ENCODE assay signal across 8 cellular contexts in genomic region chr1:90579212-90579802, GRCh38.
DNase-seq lines count a peak whose midpoint lies in the region; ATAC-seq and TF ChIP-seq lines count a peak whose summit lies in the region.

No MANE protein-coding gene starts in this region.

- WGBS in testis, 2 donors: 65 to 71% methylated on average over 3 of the region's 3 CpGs

- no peak overlapping the region for H3K9ac ChIP-seq in adipocyte (ENCODE audit: low read length)

- ATAC-seq in natural killer cell (peak in 1 of 3 donors; percentile 68), HG02970 (IDR thresholded peaks at IDR 0.05; ENCODE audit: low FRiP score, unreplicated experiment) (peak; percentile 64)
- no peak for ATAC-seq in natural killer cell treated with Interleukin-12 subunit alpha and Interleukin-12 subunit beta and Interleukin-15 and Interleukin-18, amount 100 ng/mL, for 72 hours

- H3K27me3 Mint-ChIP-seq in natural killer cell (ENCODE audit: low read depth in 2 of 2): peaks cover 4 to 7% of the 10 kb centered on the region in 2 donors
- peaks cover 9 to 15% of the 10 kb centered on the region in 2 donors for H3K27me3 Mint-ChIP-seq in natural killer cell treated with Interleukin-12 subunit alpha and Interleukin-12 subunit beta and Interleukin-15 and Interleukin-18, amount 100 ng/mL, for 72 hours

- no peak overlapping the region for H3K4me3 Mint-ChIP-seq in natural killer cell
- no peak overlapping the region for H3K4me3 Mint-ChIP-seq in natural killer cell treated with Interleukin-12 subunit alpha and Interleukin-12 subunit beta and Interleukin-15 and Interleukin-18, amount 100 ng/mL, for 72 hours

- H3K27me3 ChIP-seq in adipocyte (replicated peaks; ENCODE audit: control insufficient read depth, insufficient read depth, low read length) (peaks cover 23% of the 10 kb centered on the region), testis (no peaks in the 10 kb centered on the region)

- H3K36me3 ChIP-seq in adipocyte (ENCODE audit: control insufficient read depth, insufficient read depth, low read length, severe bottlenecking): no peaks in the 10 kb centered on the region
- no peaks in the 10 kb centered on the region for H3K36me3 ChIP-seq in testis (ENCODE audit: low read depth, missing control alignments)

- no peaks in the 10 kb centered on the region for H3K9me3 Mint-ChIP-seq in natural killer cell
- H3K9me3 Mint-ChIP-seq in natural killer cell treated with Interleukin-12 subunit alpha and Interleukin-12 subunit beta and Interleukin-15 and Interleukin-18, amount 100 ng/mL, for 72 hours: no peaks in the 10 kb centered on the region

- no peaks in the 10 kb centered on the region for H3K4me1 Mint-ChIP-seq in natural killer cell
- no peaks in the 10 kb centered on the region for H3K4me1 Mint-ChIP-seq in natural killer cell treated with Interleukin-12 subunit alpha and Interleukin-12 subunit beta and Interleukin-15 and Interleukin-18, amount 100 ng/mL, for 72 hours (ENCODE audit: low read depth in 2 of 2)

- H3K27ac Mint-ChIP-seq in natural killer cell: no peak overlapping the region
- H3K27ac Mint-ChIP-seq in natural killer cell treated with Interleukin-12 subunit alpha and Interleukin-12 subunit beta and Interleukin-15 and Interleukin-18, amount 100 ng/mL, for 72 hours: no peak overlapping the region

- H3K9me3 ChIP-seq in adipocyte (ENCODE audit: control insufficient read depth, low read length) (peaks cover 9% of the 10 kb centered on the region), testis (no peaks in the 10 kb centered on the region)

- no peak overlapping the region for H3K4me3 ChIP-seq in adipocyte (ENCODE audit: low read length)
- H3K4me3 ChIP-seq in testis: no peak overlapping the region

- H3K4me1 ChIP-seq in adipocyte (ENCODE audit: control insufficient read depth, insufficient read depth, low read length): no peaks in the 10 kb centered on the region
- no peaks in the 10 kb centered on the region for H3K4me1 ChIP-seq in testis

- no peaks in the 10 kb centered on the region for H3K36me3 Mint-ChIP-seq in natural killer cell
- H3K36me3 Mint-ChIP-seq in natural killer cell treated with Interleukin-12 subunit alpha and Interleukin-12 subunit beta and Interleukin-15 and Interleukin-18, amount 100 ng/mL, for 72 hours: no peaks in the 10 kb centered on the region

- peak; percentile 69 for TF ChIP-seq CTCF in natural killer cell (IDR thresholded peaks at IDR 0.05)
- peak in 2 of 3 experiments; percentile 24 to 58 for TF ChIP-seq CTCF in testis (IDR thresholded peaks at IDR 0.05)

- H3K27ac ChIP-seq in testis: no peak overlapping the region

- DNase-seq in natural killer cell (no peak), NCI-H2081 treated with DMSO at 0.1 percent for 48 hours (lab: John Stamatoyannopoulos, UW) (peak; percentile 7), adipocyte (ENCODE audit: low read depth) (peak; percentile 77), iPS-NIHi7 (ENCODE audit: extremely low spot score) (peak; percentile 63), testis (no peak)
- DNase-seq in natural killer cell treated with Interleukin-12 subunit alpha and Interleukin-12 subunit beta and Interleukin-15 and Interleukin-18, amount 100 ng/mL, for 72 hours (ENCODE audit: low spot score): no peak
- no peak for DNase-seq in stimulated activated CD4-positive, alpha-beta T cell treated with anti-CD3 and anti-CD28 coated beads, Interleukin-12 subunit alpha, Interleukin-12 subunit beta, amount 100 ng/mL, for 4 hours

- intact Hi-C loops in natural killer cell (cut with micrococcal nuclease): loop anchor here (2.0 to 5.0 kb wide), 3 partner anchors 383 to 698 kb away; no protein-coding TSS in a partner anchor
- intact Hi-C loops in testis (cut with DNase I; ENCODE audit: low total_unique reads): no loop called here

- TF ChIP-seq POLR2A in testis (IDR thresholded peaks at IDR 0.05): no peak

Comparison
In these comparisons a context has a peak if more than half of its experiments do, and no peak if none do; other contexts are left out.
1. DNase-seq: peak in NCI-H2081 treated with DMSO at 0.1 percent for 48 hours (single experiment), adipocyte (single experiment) and iPS-NIHi7 (single experiment); none in natural killer cell (single experiment), natural killer cell treated with Interleukin-12 subunit alpha and Interleukin-12 subunit beta and Interleukin-15 and Interleukin-18, amount 100 ng/mL, for 72 hours (single experiment), testis (single experiment) and stimulated activated CD4-positive, alpha-beta T cell treated with anti-CD3 and anti-CD28 coated beads, Interleukin-12 subunit alpha, Interleukin-12 subunit beta, amount 100 ng/mL, for 4 hours (single experiment).